Comparison of ENCODE assay signal across 20 cellular contexts in genomic region chr11:25613899-25614298, GRCh38.
DNase-seq lines count a peak whose midpoint lies in the region; ATAC-seq and TF ChIP-seq lines count a peak whose summit lies in the region.
"Had no signal": no experiment of that assay in that cellular context is flagged by ENCODE, and none has a peak within 500 bp of the region (broad histone marks: within the 10 kb centered on the region; RNA-seq: fewer than 3 reads in every experiment).

No MANE protein-coding gene starts in this region.

- CTCF ChIA-PET in WTC11 (lab: Charles Lee) = no interaction called here
- CTCF ChIA-PET in activated CD4-positive, alpha-beta T cell treated with anti-CD3 and anti-CD28 coated beads, Interleukin-2, amount 10 ng/mL, durations not matched to agents 7 days and 5 days (lab: Charles Lee) = no interaction called here

- H3K4me3 ChIP-seq in KMS-11 (IDR thresholded peaks at IDR 0.05; ENCODE audit: insufficient read depth, low read depth, low read length) = no peak overlapping the region
- H3K4me3 ChIP-seq: BLaER1, GM12878 had no signal

- H3K9ac ChIP-seq in KMS-11 = no peak overlapping the region
- H3K9ac ChIP-seq: BLaER1 had no signal

- H3K4me1 ChIP-seq in KMS-11 (ENCODE audit: low read depth, poor library complexity, severe bottlenecking) = peaks cover 7% of the 10 kb centered on the region
- H3K4me1 ChIP-seq: BE2C, BLaER1 had no signal

- H3K36me3 Mint-ChIP-seq in WTC11 = peaks cover 37% of the 10 kb centered on the region
- H3K36me3 Mint-ChIP-seq in activated CD4-positive, alpha-beta T cell treated with anti-CD3 and anti-CD28 coated beads, Interleukin-2, amount 10 ng/mL, durations not matched to agents 7 days and 5 days (ENCODE audit: low read depth) = no peaks in the 10 kb centered on the region
- H3K36me3 Mint-ChIP-seq: CD14-positive monocyte; CD4-positive, alpha-beta memory T cell; CD4-positive, CD25-positive, alpha-beta regulatory T cell; CD8-positive, alpha-beta memory T cell had no signal

- H3K27ac Mint-ChIP-seq in WTC11 = 0 out of 2 replicates have a peak overlapping the region, but pooled peaks have one; percentile 52
- H3K27ac Mint-ChIP-seq in activated CD4-positive, alpha-beta T cell treated with anti-CD3 and anti-CD28 coated beads, Interleukin-2, amount 10 ng/mL, durations not matched to agents 7 days and 5 days = no peak overlapping the region
- H3K27ac Mint-ChIP-seq: CD14-positive monocyte; CD4-positive, alpha-beta memory T cell; CD4-positive, CD25-positive, alpha-beta regulatory T cell; CD8-positive, alpha-beta memory T cell had no signal

- no peak for TF ChIP-seq CTCF in KMS-11 (conservative IDR thresholded peaks at IDR 0.05; ENCODE audit: low read depth, low read length)
- no peak for TF ChIP-seq CTCF in WTC11 (IDR thresholded peaks at IDR 0.05)

- H3K9me3 Mint-ChIP-seq in WTC11 = peaks cover 36% of the 10 kb centered on the region
- peaks cover 10% of the 10 kb centered on the region for H3K9me3 Mint-ChIP-seq in activated CD4-positive, alpha-beta T cell treated with anti-CD3 and anti-CD28 coated beads, Interleukin-2, amount 10 ng/mL, durations not matched to agents 7 days and 5 days

- no peak for ATAC-seq in WTC11
- ATAC-seq: GM12878 had no signal

- peak overlapping the region; percentile 29; the same call in 1 of the 2 replicates for H3K4me2 ChIP-seq in KMS-11
- H3K4me2 ChIP-seq: BLaER1 had no signal

- no peaks in the 10 kb centered on the region for H3K79me2 ChIP-seq in KMS-11 (ENCODE audit: insufficient read depth, low read depth)

- peaks cover 7% of the 10 kb centered on the region for H3K27me3 Mint-ChIP-seq in WTC11 (ENCODE audit: low read depth)
- H3K27me3 Mint-ChIP-seq in activated CD4-positive, alpha-beta T cell treated with anti-CD3 and anti-CD28 coated beads, Interleukin-2, amount 10 ng/mL, durations not matched to agents 7 days and 5 days = no peaks in the 10 kb centered on the region
- H3K27me3 Mint-ChIP-seq: CD4-positive, alpha-beta memory T cell; CD4-positive, CD25-positive, alpha-beta regulatory T cell; CD8-positive, alpha-beta memory T cell had no signal

- H3K27me3 ChIP-seq in KMS-11 (ENCODE audit: insufficient read depth, low read depth) = no peaks in the 10 kb centered on the region
- H3K27me3 ChIP-seq: BE2C, BLaER1 had no signal

- H4K20me1 ChIP-seq in KMS-11 (ENCODE audit: insufficient read depth) = no peaks in the 10 kb centered on the region
- H4K20me1 ChIP-seq: BLaER1 had no signal

- POLR2A ChIA-PET in WTC11 (lab: Charles Lee) = no interaction called here
- POLR2A ChIA-PET in activated CD4-positive, alpha-beta T cell treated with anti-CD3 and anti-CD28 coated beads, Interleukin-2, amount 10 ng/mL, durations not matched to agents 7 days and 5 days (lab: Charles Lee) = no interaction called here

- H3K4me1 Mint-ChIP-seq in WTC11 = peaks cover 16% of the 10 kb centered on the region
- H3K4me1 Mint-ChIP-seq in activated CD4-positive, alpha-beta T cell treated with anti-CD3 and anti-CD28 coated beads, Interleukin-2, amount 10 ng/mL, durations not matched to agents 7 days and 5 days = no peaks in the 10 kb centered on the region
- H3K4me1 Mint-ChIP-seq: CD14-positive monocyte; CD4-positive, alpha-beta memory T cell; CD4-positive, CD25-positive, alpha-beta regulatory T cell; CD8-positive, alpha-beta memory T cell had no signal

- H2AFZ ChIP-seq in KMS-11 (ENCODE audit: low read depth) = no peak overlapping the region

- no peaks in the 10 kb centered on the region for H3K36me3 ChIP-seq in KMS-11 (ENCODE audit: insufficient read depth)
- H3K36me3 ChIP-seq: BE2C, BLaER1 had no signal

- no peak overlapping the region for H3K27ac ChIP-seq in KMS-11
- H3K27ac ChIP-seq: BLaER1 had no signal

- DNase-seq in WTC11 (ENCODE audit: low spot score) (no peak), EL (no peak), OCI-M1 (lab: John Stamatoyannopoulos, UW) (no peak)
- DNase-seq in activated CD4-positive, alpha-beta T cell treated with anti-CD3 and anti-CD28 coated beads, Interleukin-2, amount 10 ng/mL, durations not matched to agents 7 days and 5 days = no peak
- DNase-seq: 8988T; ACHN; BE2C; C1 segment of cervical spinal cord; CD4-positive, alpha-beta memory T cell; CD4-positive, CD25-positive, alpha-beta regulatory T cell; CD8-positive, alpha-beta memory T cell; COR-L47; DMS 273 treated with DMSO at 0.1 percent for 48 hours; DMS153; DMS79 treated with DMSO at 0.1 percent for 48 hours; GDM1 had no signal

- no peak overlapping the region for H3K4me3 Mint-ChIP-seq in WTC11
- no peak overlapping the region for H3K4me3 Mint-ChIP-seq in activated CD4-positive, alpha-beta T cell treated with anti-CD3 and anti-CD28 coated beads, Interleukin-2, amount 10 ng/mL, durations not matched to agents 7 days and 5 days
- H3K4me3 Mint-ChIP-seq: CD14-positive monocyte; CD4-positive, alpha-beta memory T cell; CD4-positive, CD25-positive, alpha-beta regulatory T cell; CD8-positive, alpha-beta memory T cell had no signal

TF ChIP-seq in WTC11, 78 proteins besides CTCF, POLR2A, EP300 and RAD21 (continues in another document):
- TF ChIP-seq SOX15 (CRISPR knock-in tag; IDR thresholded peaks at IDR 0.05) (no peak), ELF4 (CRISPR knock-in tag; IDR thresholded peaks at IDR 0.05; ENCODE audit: low read depth) (no peak), TCF7 (CRISPR knock-in tag; IDR thresholded peaks at IDR 0.05; ENCODE audit: low read depth) (no peak), SMAD3 (CRISPR knock-in tag; IDR thresholded peaks at IDR 0.05; ENCODE audit: borderline replicate concordance) (no peak), TEAD4 (CRISPR knock-in tag; IDR thresholded peaks at IDR 0.05) (no peak), ERG (CRISPR knock-in tag; IDR thresholded peaks at IDR 0.05) (no peak), CBFB (CRISPR knock-in tag; IDR thresholded peaks at IDR 0.05; ENCODE audit: low read depth) (no peak), ZNF396 (CRISPR knock-in tag; IDR thresholded peaks at IDR 0.05; ENCODE audit: borderline replicate concordance) (no peak), STAT6 (CRISPR knock-in tag; conservative IDR thresholded peaks at IDR 0.05; ENCODE audit: low read depth) (no peak), ZNF512 (CRISPR knock-in tag; IDR thresholded peaks at IDR 0.05; ENCODE audit: borderline replicate concordance) (no peak), ZNF219 (CRISPR knock-in tag; IDR thresholded peaks at IDR 0.05; ENCODE audit: borderline replicate concordance) (no peak)
